ENCODE assay signal across 18 cellular contexts in the genomic region with DNA sequence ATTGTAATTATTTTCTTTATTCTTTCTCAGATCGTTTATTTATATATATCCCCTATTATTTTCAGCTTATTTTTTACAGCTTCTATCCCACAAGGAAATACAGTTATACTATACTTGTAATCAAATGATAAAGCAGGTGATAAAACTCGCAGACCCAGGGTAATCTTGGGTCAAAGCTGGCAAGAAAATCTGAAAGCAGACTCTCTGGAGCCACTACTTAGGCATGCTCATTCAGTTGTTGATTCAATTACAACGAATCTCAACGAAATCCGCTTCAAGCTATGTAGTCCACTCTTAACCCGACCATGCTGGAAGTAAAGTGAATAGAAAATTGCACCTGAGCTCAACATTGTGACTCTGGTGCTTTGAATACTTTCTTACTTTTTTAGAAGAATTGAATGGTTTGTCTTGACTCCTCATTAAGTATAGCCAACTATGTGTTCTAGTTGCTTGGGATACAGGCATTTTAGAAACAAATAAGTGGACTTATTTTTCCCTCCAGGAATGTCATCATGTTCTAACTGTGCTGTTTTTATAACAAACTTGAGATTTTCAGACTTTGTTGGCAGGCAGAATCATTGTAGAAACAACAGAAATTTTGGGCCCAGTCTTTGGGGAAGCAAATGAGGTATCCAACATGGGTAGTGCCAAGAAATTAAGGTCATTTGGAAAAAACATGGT.
"Had no signal": no experiment of that assay in that cellular context is flagged by ENCODE, and none has a peak within 500 bp of the region (broad histone marks: within the 10 kb centered on the region; RNA-seq: fewer than 3 reads in every experiment).

No MANE protein-coding gene starts in this region.

- H3K4me3 Mint-ChIP-seq: activated B cell treated with CpG ODN at 0.5 μM for 24 hours; activated CD4-positive, alpha-beta memory T cell treated with anti-CD3 and anti-CD28 coated beads, Interleukin-2, amount 10 ng/mL, durations not matched to agents 7 days and 5 days; activated CD8-positive, alpha-beta memory T cell treated with anti-CD3 and anti-CD28 coated beads, Interleukin-2, amount 10 ng/mL, durations not matched to agents 7 days and 5 days; activated naive CD4-positive, alpha-beta T cell treated with anti-CD3 and anti-CD28 coated beads, Interleukin-2, amount 10 ng/mL, durations not matched to agents 7 days and 5 days; activated naive CD8-positive, alpha-beta T cell treated with anti-CD3 and anti-CD28 coated beads, Interleukin-2, amount 50 U/mL, for 24 hours; activated T-helper 17 cell treated with anti-CD3 and anti-CD28 coated beads, Interleukin-2, amount 50 U/mL, for 72 hours; nephron progenitor cell; T-helper 2 cell treated with Interferon-gamma antibody and Interleukin-4, amounts not matched to agents 5 μg/mL and 100 μg/mL, for 36 hours had no signal

- H3K27me3 Mint-ChIP-seq: activated B cell treated with CpG ODN at 0.5 μM for 24 hours; activated CD4-positive, alpha-beta memory T cell treated with anti-CD3 and anti-CD28 coated beads, Interleukin-2, amount 10 ng/mL, durations not matched to agents 7 days and 5 days; activated CD8-positive, alpha-beta memory T cell treated with anti-CD3 and anti-CD28 coated beads, Interleukin-2, amount 10 ng/mL, durations not matched to agents 7 days and 5 days; activated naive CD4-positive, alpha-beta T cell treated with anti-CD3 and anti-CD28 coated beads, Interleukin-2, amount 10 ng/mL, durations not matched to agents 7 days and 5 days; activated naive CD8-positive, alpha-beta T cell treated with anti-CD3 and anti-CD28 coated beads, Interleukin-2, amount 50 U/mL, for 24 hours; activated T-helper 17 cell treated with anti-CD3 and anti-CD28 coated beads, Interleukin-2, amount 50 U/mL, for 72 hours had no signal

- H3K4me3 ChIP-seq: upper lobe of left lung had no signal

- H3K9me3 ChIP-seq: SK-N-SH, upper lobe of left lung had no signal

- H3K4me1 ChIP-seq: upper lobe of left lung had no signal

- DNase-seq: activated B cell treated with CpG ODN at 0.5 μM for 24 hours; activated CD4-positive, alpha-beta memory T cell treated with anti-CD3 and anti-CD28 coated beads, Interleukin-2, amount 10 ng/mL, durations not matched to agents 7 days and 5 days; activated CD4-positive, alpha-beta T cell treated with anti-CD3 and anti-CD28 coated beads for 4 hours; activated CD8-positive, alpha-beta memory T cell treated with anti-CD3 and anti-CD28 coated beads, Interleukin-2, amount 10 ng/mL, durations not matched to agents 7 days and 5 days; activated naive CD4-positive, alpha-beta T cell treated with anti-CD3 and anti-CD28 coated beads, Interleukin-2, amount 10 ng/mL, durations not matched to agents 7 days and 5 days; activated naive CD8-positive, alpha-beta T cell treated with anti-CD3 and anti-CD28 coated beads, Interleukin-2, amount 50 U/mL, for 24 hours; activated T-cell treated with anti-CD3 and anti-CD28 coated beads, Interleukin-2, amount 50 U/mL, for 1 hour; dermis blood vessel endothelial cell; effector memory CD4-positive, alpha-beta T cell; left cardiac atrium; nephron progenitor cell; nucleus accumbens; SK-N-SH; stimulated activated CD4-positive, alpha-beta T cell treated with anti-CD3 and anti-CD28 coated beads, Interleukin-2, amount 100 ng/mL, for 24 hours; stimulated activated naive CD4-positive, alpha-beta T cell treated with Interleukin-2 at 50 U/mL for 16 hours; upper lobe of left lung had no signal

- H3K4me2 ChIP-seq: SK-N-SH had no signal

- H3K27ac ChIP-seq: upper lobe of left lung had no signal

- H3K4me1 Mint-ChIP-seq: activated B cell treated with CpG ODN at 0.5 μM for 24 hours; activated CD4-positive, alpha-beta memory T cell treated with anti-CD3 and anti-CD28 coated beads, Interleukin-2, amount 10 ng/mL, durations not matched to agents 7 days and 5 days; activated CD8-positive, alpha-beta memory T cell treated with anti-CD3 and anti-CD28 coated beads, Interleukin-2, amount 10 ng/mL, durations not matched to agents 7 days and 5 days; activated naive CD4-positive, alpha-beta T cell treated with anti-CD3 and anti-CD28 coated beads, Interleukin-2, amount 10 ng/mL, durations not matched to agents 7 days and 5 days; activated naive CD8-positive, alpha-beta T cell treated with anti-CD3 and anti-CD28 coated beads, Interleukin-2, amount 50 U/mL, for 24 hours; activated T-helper 17 cell treated with anti-CD3 and anti-CD28 coated beads, Interleukin-2, amount 50 U/mL, for 72 hours; nephron progenitor cell had no signal

- H3K9me3 Mint-ChIP-seq: activated B cell treated with CpG ODN at 0.5 μM for 24 hours; activated CD4-positive, alpha-beta memory T cell treated with anti-CD3 and anti-CD28 coated beads, Interleukin-2, amount 10 ng/mL, durations not matched to agents 7 days and 5 days; activated naive CD4-positive, alpha-beta T cell treated with anti-CD3 and anti-CD28 coated beads, Interleukin-2, amount 10 ng/mL, durations not matched to agents 7 days and 5 days; activated naive CD8-positive, alpha-beta T cell treated with anti-CD3 and anti-CD28 coated beads, Interleukin-2, amount 50 U/mL, for 24 hours; activated T-helper 17 cell treated with anti-CD3 and anti-CD28 coated beads, Interleukin-2, amount 50 U/mL, for 72 hours; nephron progenitor cell; T-helper 2 cell treated with Interferon-gamma antibody and Interleukin-4, amounts not matched to agents 5 μg/mL and 100 μg/mL, for 36 hours had no signal

- H3K27ac Mint-ChIP-seq: activated B cell treated with CpG ODN at 0.5 μM for 24 hours; activated CD4-positive, alpha-beta memory T cell treated with anti-CD3 and anti-CD28 coated beads, Interleukin-2, amount 10 ng/mL, durations not matched to agents 7 days and 5 days; activated CD8-positive, alpha-beta memory T cell treated with anti-CD3 and anti-CD28 coated beads, Interleukin-2, amount 10 ng/mL, durations not matched to agents 7 days and 5 days; activated naive CD4-positive, alpha-beta T cell treated with anti-CD3 and anti-CD28 coated beads, Interleukin-2, amount 10 ng/mL, durations not matched to agents 7 days and 5 days; activated naive CD8-positive, alpha-beta T cell treated with anti-CD3 and anti-CD28 coated beads, Interleukin-2, amount 50 U/mL, for 24 hours; activated T-helper 17 cell treated with anti-CD3 and anti-CD28 coated beads, Interleukin-2, amount 50 U/mL, for 72 hours; nephron progenitor cell; T-helper 2 cell treated with Interferon-gamma antibody and Interleukin-4, amounts not matched to agents 5 μg/mL and 100 μg/mL, for 36 hours had no signal

- H3K9ac ChIP-seq: SK-N-SH had no signal

- H3K27me3 ChIP-seq: upper lobe of left lung had no signal

- ATAC-seq: activated CD8-positive, alpha-beta memory T cell treated with anti-CD3 and anti-CD28 coated beads, Interleukin-2, amount 10 ng/mL, durations not matched to agents 7 days and 5 days; activated naive CD8-positive, alpha-beta T cell treated with anti-CD3 and anti-CD28 coated beads, Interleukin-2, amount 50 U/mL, for 24 hours; activated T-helper 17 cell treated with anti-CD3 and anti-CD28 coated beads, Interleukin-2, amount 50 U/mL, for 72 hours had no signal
